15 cellular contexts compared by ENCODE assay signal in genomic region chr7:81150951-81151361, GRCh38.
DNase-seq lines count a peak whose midpoint lies in the region; ATAC-seq and TF ChIP-seq lines count a peak whose summit lies in the region.
"Had no signal": no experiment of that assay in that cellular context is flagged by ENCODE, and none has a peak within 500 bp of the region (broad histone marks: within the 10 kb centered on the region; RNA-seq: fewer than 3 reads in every experiment).

No MANE protein-coding gene starts in this region.

- TF ChIP-seq POLR2A in heart left ventricle (IDR thresholded peaks at IDR 0.05) (no peak), upper lobe of left lung (IDR thresholded peaks at IDR 0.05) (no peak)

- no peak for TF ChIP-seq EP300 in upper lobe of left lung (IDR thresholded peaks at IDR 0.05)

- 18 to 43% (median 36%) methylated on average over 1 of the region's 1 CpG for WGBS in heart left ventricle, 4 donors
- WGBS in upper lobe of left lung, 2 donors = 80 to 86% methylated on average over 1 of the region's 1 CpG

- H3K27me3 ChIP-seq in heart left ventricle (no peaks in the 10 kb centered on the region), upper lobe of left lung (no peaks in the 10 kb centered on the region)
- H3K27me3 ChIP-seq: brain microvascular endothelial cell had no signal

- H3K36me3 ChIP-seq in heart left ventricle (no peaks in the 10 kb centered on the region), upper lobe of left lung (no peaks in the 10 kb centered on the region)
- H3K36me3 ChIP-seq: brain microvascular endothelial cell had no signal

- H3K27ac ChIP-seq in heart left ventricle = peak overlapping the region in 2 of 12 donors; percentile 1 to 44
- no peak overlapping the region for H3K27ac ChIP-seq in upper lobe of left lung
- H3K27ac ChIP-seq: brain microvascular endothelial cell, SK-N-MC had no signal

- ATAC-seq in heart left ventricle = peak; percentile 75 to 97 (median 88)
- ATAC-seq in upper lobe of left lung (ENCODE audit: low FRiP score in 2 of 2) = no peak
- ATAC-seq in GM18519 (IDR thresholded peaks at IDR 0.05; ENCODE audit: low FRiP score, unreplicated experiment) = no peak
- ATAC-seq: activated CD4-positive, CD25-positive, alpha-beta regulatory T cell treated with anti-CD3 and anti-CD28 coated beads, Interleukin-2, amount 50 U/mL, for 24 hours; stimulated activated memory B cell treated with anti-CD40 and anti-IgM and Interleukin-4, amounts not matched to agents 10 μg/mL and 1 μg/mL and 100 μg/mL, for 72 hours had no signal

- TF ChIP-seq CTCF in heart left ventricle (IDR thresholded peaks at IDR 0.05) = no peak
- no peak for TF ChIP-seq CTCF in upper lobe of left lung (IDR thresholded peaks at IDR 0.05)

- H3K9me3 ChIP-seq in heart left ventricle (no peaks in the 10 kb centered on the region), upper lobe of left lung (no peaks in the 10 kb centered on the region)

- H3K4me1 ChIP-seq in heart left ventricle = peaks cover 0 to 6% (median 0%) of the 10 kb centered on the region in 12 donors
- no peaks in the 10 kb centered on the region for H3K4me1 ChIP-seq in upper lobe of left lung

- DNase-seq in GM03348 (ENCODE audit: low spot score) (peak; percentile 18), RPMI7951 (ENCODE audit: low read depth) (peak; percentile 68), heart left ventricle (peak in 2 of 5 donors; percentile 30 to 43), pons (ENCODE audit: low spot score) (peak; percentile 43), NOMO-1 (lab: John Stamatoyannopoulos, UW; ENCODE audit: unreplicated experiment in 2 of 2) (no peak), upper lobe of left lung (no peak), D341Med (ENCODE audit: low spot score) (no peak)
- DNase-seq: activated T-cell treated with anti-CD3 and anti-CD28 coated beads, Interleukin-2, amount 50 U/mL, for 24 hours; brain microvascular endothelial cell; immature natural killer cell; stimulated activated CD4-positive, alpha-beta T cell treated with anti-CD3 and anti-CD28 coated beads, Interleukin-1b, Interleukin-23, amount 100 ng/mL, for 48 hours had no signal

- H3K4me3 ChIP-seq in heart left ventricle (no peak overlapping the region), upper lobe of left lung (no peak overlapping the region)
- H3K4me3 ChIP-seq: SK-N-MC had no signal

- intact Hi-C loops in heart left ventricle (cut with DNase I) = no loop called here

Comparison
In these comparisons a context has a peak if more than half of its experiments do, and no peak if none do; other contexts are left out.
1. DNase-seq: peak in GM03348 (single experiment), RPMI7951 (single experiment) and pons (single experiment); none in NOMO-1 (0 of 2), upper lobe of left lung (0 of 2) and D341Med (single experiment).
2. ATAC-seq: peak in heart left ventricle (4 of 4); none in upper lobe of left lung (0 of 2) and GM18519 (single experiment).